Comparison of ENCODE assay signal across 15 cellular contexts in genomic region chr2:122634261-122634660, GRCh38.
A peak's percentile ranks its signal among the peaks of the same experiment; 100 is the strongest.
DNase-seq lines count a peak whose midpoint lies in the region; ATAC-seq, FAIRE-seq and TF ChIP-seq lines count a peak whose summit lies in the region.
"Had no signal": no experiment of that assay in that cellular context is flagged by ENCODE, and none has a peak within 500 bp of the region (broad histone marks: within the 10 kb centered on the region; RNA-seq: fewer than 3 reads in every experiment).

No MANE protein-coding gene starts in this region.

- H3K27me3 Mint-ChIP-seq in activated CD8-positive, alpha-beta memory T cell treated with anti-CD3 and anti-CD28 coated beads, Interleukin-2, amount 10 ng/mL, durations not matched to agents 7 days and 5 days = no peaks in the 10 kb centered on the region

- no peak overlapping the region for H3K27ac Mint-ChIP-seq in activated CD8-positive, alpha-beta memory T cell treated with anti-CD3 and anti-CD28 coated beads, Interleukin-2, amount 10 ng/mL, durations not matched to agents 7 days and 5 days

- no peaks in the 10 kb centered on the region for H3K36me3 ChIP-seq in fibroblast of lung (ENCODE audit: control insufficient read depth, insufficient read depth, low read length)

- peak; percentile 92 for DNase-seq in EL
- DNase-seq in RCC 7860 (ENCODE audit: low spot score) = peak; percentile 89
- peak; percentile 79 to 88 for DNase-seq in fibroblast of lung (ENCODE audit: low read depth in 2 of 2)
- peak; percentile 6 for DNase-seq in pons (ENCODE audit: low spot score)
- DNase-seq in activated naive CD4-positive, alpha-beta T cell treated with anti-CD3 and anti-CD28 coated beads, Interleukin-2, amount 50 U/mL, for 16 hours = no peak
- no peak for DNase-seq in activated CD8-positive, alpha-beta memory T cell treated with anti-CD3 and anti-CD28 coated beads, Interleukin-2, amount 10 ng/mL, durations not matched to agents 7 days and 5 days
- no peak for DNase-seq in stimulated activated CD4-positive, alpha-beta T cell treated with anti-CD3 and anti-CD28 coated beads, Interleukin-1b, Interleukin-23, amount 100 ng/mL, for 48 hours
- DNase-seq: activated T-cell treated with anti-CD3 and anti-CD28 coated beads, Interleukin-2, amount 50 U/mL, for 4 hours; caudate nucleus; occipital lobe; SHP77; stimulated activated CD4-positive, alpha-beta T cell treated with anti-CD3 and anti-CD28 coated beads, Interleukin-4, amount 100 ng/mL, for 4 hours had no signal

- H3K4me3 Mint-ChIP-seq in activated CD8-positive, alpha-beta memory T cell treated with anti-CD3 and anti-CD28 coated beads, Interleukin-2, amount 10 ng/mL, durations not matched to agents 7 days and 5 days = no peak overlapping the region
- H3K4me3 Mint-ChIP-seq: activated T-cell treated with anti-CD3 and anti-CD28 coated beads, Interleukin-2, amount 50 U/mL, for 4 hours had no signal

- no peak overlapping the region for H3K9ac ChIP-seq in fibroblast of lung (ENCODE audit: insufficient read depth, low read length)

- no peak overlapping the region for H2AFZ ChIP-seq in fibroblast of lung (ENCODE audit: low read length)

- FAIRE-seq in RCC 7860 (lab: Jason Lieb, UNC) = peak; percentile 97

- peaks cover 3% of the 10 kb centered on the region for H3K9me3 Mint-ChIP-seq in activated CD8-positive, alpha-beta memory T cell treated with anti-CD3 and anti-CD28 coated beads, Interleukin-2, amount 10 ng/mL, durations not matched to agents 7 days and 5 days (ENCODE audit: low read depth)

- CTCF ChIA-PET in activated CD8-positive, alpha-beta memory T cell treated with anti-CD3 and anti-CD28 coated beads, Interleukin-2, amount 10 ng/mL, durations not matched to agents 7 days and 5 days (lab: Charles Lee) = no interaction called here

- H3K9me3 ChIP-seq in fibroblast of lung (ENCODE audit: control insufficient read depth, insufficient read depth, low read depth, low read length) = no peaks in the 10 kb centered on the region

- no peaks in the 10 kb centered on the region for H3K27me3 ChIP-seq in fibroblast of lung (ENCODE audit: control insufficient read depth, insufficient read depth, low read length)

- H3K79me2 ChIP-seq in fibroblast of lung (ENCODE audit: control insufficient read depth, insufficient read depth, low read length) = no peaks in the 10 kb centered on the region

- H3K36me3 Mint-ChIP-seq in activated CD8-positive, alpha-beta memory T cell treated with anti-CD3 and anti-CD28 coated beads, Interleukin-2, amount 10 ng/mL, durations not matched to agents 7 days and 5 days = no peaks in the 10 kb centered on the region

- no peaks in the 10 kb centered on the region for H4K20me1 ChIP-seq in fibroblast of lung (ENCODE audit: control insufficient read depth, extremely low read depth, insufficient read depth, low read length)

- no peak for ATAC-seq in GM19397 (IDR thresholded peaks at IDR 0.05; ENCODE audit: unreplicated experiment)
- no peak for ATAC-seq in activated CD8-positive, alpha-beta memory T cell treated with anti-CD3 and anti-CD28 coated beads, Interleukin-2, amount 10 ng/mL, durations not matched to agents 7 days and 5 days
- ATAC-seq: activated T-cell treated with anti-CD3 and anti-CD28 coated beads, Interleukin-2, amount 50 U/mL, for 4 hours; esophagus mucosa; left lobe of liver had no signal

- H3K27ac ChIP-seq in fibroblast of lung (ENCODE audit: insufficient read depth, low read length) = no peak overlapping the region

- peaks cover 3% of the 10 kb centered on the region for H3K4me1 ChIP-seq in fibroblast of lung (ENCODE audit: control insufficient read depth, extremely low read depth, insufficient read depth, low read length)

- TF ChIP-seq CTCF in fibroblast of lung (conservative IDR thresholded peaks at IDR 0.05 in 1 of 2, IDR thresholded peaks at IDR 0.05 in 1 of 2; ENCODE audit: low read depth in 1 of 2, low read length in 2 of 2) = no peak

- no peak overlapping the region for H3K4me3 ChIP-seq in fibroblast of lung (replicated peaks in 1 of 4; ENCODE audit: control extremely low read depth in 1 of 4, insufficient read depth in 1 of 4, low read depth in 3 of 4, low read length in 4 of 4)

- H3K4me1 Mint-ChIP-seq in activated CD8-positive, alpha-beta memory T cell treated with anti-CD3 and anti-CD28 coated beads, Interleukin-2, amount 10 ng/mL, durations not matched to agents 7 days and 5 days = no peaks in the 10 kb centered on the region

- H3K4me2 ChIP-seq in fibroblast of lung (ENCODE audit: extremely low read depth, insufficient read depth, low read length) = no peak overlapping the region

Comparison
In these comparisons a context has a peak if more than half of its experiments do, and no peak if none do; other contexts are left out.
1. DNase-seq: peak in EL (single experiment), RCC 7860 (single experiment), fibroblast of lung (2 of 2) and pons (single experiment); none in activated naive CD4-positive, alpha-beta T cell treated with anti-CD3 and anti-CD28 coated beads, Interleukin-2, amount 50 U/mL, for 16 hours (single experiment), activated CD8-positive, alpha-beta memory T cell treated with anti-CD3 and anti-CD28 coated beads, Interleukin-2, amount 10 ng/mL, durations not matched to agents 7 days and 5 days (single experiment) and stimulated activated CD4-positive, alpha-beta T cell treated with anti-CD3 and anti-CD28 coated beads, Interleukin-1b, Interleukin-23, amount 100 ng/mL, for 48 hours (single experiment).